33 cellular contexts compared by ENCODE assay signal in genomic region chr6:144416773-144417172, GRCh38.
DNase-seq lines count a peak whose midpoint lies in the region; ATAC-seq and TF ChIP-seq lines count a peak whose summit lies in the region.
"Had no signal": no experiment of that assay in that cellular context is flagged by ENCODE, and none has a peak within 500 bp of the region (broad histone marks: within the 10 kb centered on the region; RNA-seq: fewer than 3 reads in every experiment).

No MANE protein-coding gene starts in this region.

- no peak for TF ChIP-seq POLR2A in IMR-90 (IDR thresholded peaks at IDR 0.05; ENCODE audit: low read depth, low read length)

- no peaks in the 10 kb centered on the region for H3K27me3 Mint-ChIP-seq in memory B cell
- H3K27me3 Mint-ChIP-seq: activated naive CD8-positive, alpha-beta T cell treated with anti-CD3 and anti-CD28 coated beads, Interleukin-2, amount 10 ng/mL, durations not matched to agents 7 days and 5 days; activated T-cell treated with anti-CD3 and anti-CD28 coated beads, Interleukin-2, amount 50 U/mL, for 24 hours; CD8-positive, alpha-beta memory T cell; stimulated activated naive CD8-positive, alpha-beta T cell treated with anti-CD3 and anti-CD28 coated beads, Interleukin-15, amount 100 ng/mL, for 72 hours; T-helper 17 cell had no signal

- H3K4me1 ChIP-seq in ACC112 (ENCODE audit: control insufficient read depth, insufficient read depth, low read length, unreplicated experiment): peaks cover 43% of the 10 kb centered on the region
- H3K4me1 ChIP-seq in IMR-90 (ENCODE audit: control insufficient read depth, insufficient read depth, low read length): peaks cover 9% of the 10 kb centered on the region

- no peak overlapping the region for H2BK20ac ChIP-seq in IMR-90 (ENCODE audit: low read depth, low read length)

- peaks cover 13% of the 10 kb centered on the region for H3K9me1 ChIP-seq in IMR-90 (ENCODE audit: insufficient read depth, low read length)

- H3K79me2 ChIP-seq in ACC112 (ENCODE audit: control insufficient read depth, insufficient read depth, low read length, unreplicated experiment): peaks cover 28% of the 10 kb centered on the region

- H3K14ac ChIP-seq in IMR-90 (replicated peaks; ENCODE audit: low read depth, low read length): no peak overlapping the region

- H3K36me3 ChIP-seq in ACC112 (ENCODE audit: insufficient read depth, low read length) (peaks cover 2% of the 10 kb centered on the region; the same call in 1 of the 2 replicates), IMR-90 (ENCODE audit: control insufficient read depth, insufficient read depth, low read length) (no peaks in the 10 kb centered on the region), brain microvascular endothelial cell (replicated peaks) (no peaks in the 10 kb centered on the region)
- H3K36me3 ChIP-seq: gastrocnemius medialis, pancreas, right atrium auricular region had no signal

- no peak overlapping the region for H2AK5ac ChIP-seq in IMR-90 (ENCODE audit: low read depth, low read length)

- H2BK15ac ChIP-seq in IMR-90 (ENCODE audit: low read depth, low read length): no peak overlapping the region

- no peak overlapping the region for H3K9ac ChIP-seq in IMR-90 (ENCODE audit: low read depth, low read length)

- H3K23ac ChIP-seq in IMR-90 (ENCODE audit: low read depth, low read length): no peak overlapping the region

- peak overlapping the region; percentile 95 for H3K27ac ChIP-seq in ACC112 (ENCODE audit: low read depth, low read length)
- no peak overlapping the region for H3K27ac ChIP-seq in IMR-90 (ENCODE audit: insufficient read depth, low read length)
- peak overlapping the region; percentile 85 for H3K27ac ChIP-seq in brain microvascular endothelial cell
- H3K27ac ChIP-seq: lower lobe of right lung, pancreas, right atrium auricular region, SK-N-MC had no signal

- dilution Hi-C loops in IMR-90 (cut with HindIII; ENCODE audit: low sequenced_read_pairs, unreplicated experiment): no loop called here

- H4K91ac ChIP-seq in IMR-90 (ENCODE audit: insufficient read depth, low read depth, low read length): no peak overlapping the region

- ATAC-seq in IMR-90 (ENCODE audit: low read depth) (no peak), memory B cell (ENCODE audit: low read depth) (no peak), GM18517 (IDR thresholded peaks at IDR 0.05; ENCODE audit: unreplicated experiment) (no peak), HG03520 (IDR thresholded peaks at IDR 0.05; ENCODE audit: unreplicated experiment) (no peak)
- ATAC-seq: gastrocnemius medialis; HepG2; lower lobe of right lung; mucosa of descending colon; pancreas; stimulated activated naive CD8-positive, alpha-beta T cell treated with anti-CD3 and anti-CD28 coated beads, Interleukin-15, amount 100 ng/mL, for 72 hours; T-helper 17 cell had no signal

- no peak overlapping the region for H3K4ac ChIP-seq in IMR-90 (ENCODE audit: low read depth, low read length)

- TF ChIP-seq RAD21 in IMR-90 (IDR thresholded peaks at IDR 0.05; ENCODE audit: low read length): no peak

- H2BK5ac ChIP-seq in IMR-90 (ENCODE audit: low read depth, low read length, poor library complexity, severe bottlenecking): peak overlapping the region; percentile 95

- no peak overlapping the region for H4K8ac ChIP-seq in IMR-90 (ENCODE audit: low read depth in 2 of 2, low read length in 2 of 2)

- no peak overlapping the region for H3K4me2 ChIP-seq in IMR-90 (ENCODE audit: low read depth, low read length)

- POLR2A ChIA-PET in IMR-90 (lab: Charles Lee; ENCODE audit: unreplicated experiment): no interaction called here

- peaks cover 5% of the 10 kb centered on the region; the same call in 1 of the 2 replicates for H4K20me1 ChIP-seq in IMR-90 (ENCODE audit: insufficient read depth, low read length)

- H3K79me1 ChIP-seq in IMR-90 (ENCODE audit: low read depth in 1 of 2, low read length in 2 of 2): peaks cover 9 to 54% of the 10 kb centered on the region in 2 experiments

- peak; percentile 21 for DNase-seq in IMR-90
- DNase-seq in brain microvascular endothelial cell: no peak
- no peak for DNase-seq in memory B cell (ENCODE audit: low spot score in 2 of 2)
- no peak for DNase-seq in DMS53 (lab: John Stamatoyannopoulos, UW)
- no peak for DNase-seq in NCI-H1092 treated with DMSO at 0.1 percent for 48 hours (lab: John Stamatoyannopoulos, UW)
- DNase-seq: activated effector memory CD4-positive, alpha-beta T cell treated with anti-CD3 and anti-CD28 coated beads, Interleukin-2, amount 50 U/mL, for 16 hours; activated naive CD8-positive, alpha-beta T cell treated with anti-CD3 and anti-CD28 coated beads, Interleukin-2, amount 10 ng/mL, durations not matched to agents 7 days and 5 days; activated T-cell treated with anti-CD3 and anti-CD28 coated beads, Interleukin-2, amount 50 U/mL, for 24 hours; caudate nucleus; CD8-positive, alpha-beta memory T cell; cortex of kidney; DMS153; effector memory CD4-positive, alpha-beta T cell; gastrocnemius medialis; H9; Karpas-422; kidney glomerular epithelial cell; lower lobe of right lung; mucosa of descending colon; MV-4-11; NCI-H146; NCI-H345; pancreas; stimulated activated CD4-positive, alpha-beta T cell treated with anti-CD3 and anti-CD28 coated beads, Interleukin-2, amount 100 ng/mL, for 24 hours; stimulated activated CD8-positive, alpha-beta memory T cell treated with anti-CD3 and anti-CD28 coated beads, Interleukin-4, amount 100 ng/mL, for 48 hours; stimulated activated naive CD8-positive, alpha-beta T cell treated with anti-CD3 and anti-CD28 coated beads, Interleukin-15, amount 100 ng/mL, for 72 hours; T-helper 17 cell had no signal

- no peak overlapping the region for H3K56ac ChIP-seq in IMR-90 (ENCODE audit: extremely low read depth, insufficient read depth, low read length)

- H3K9me3 ChIP-seq in IMR-90 (ENCODE audit: control insufficient read depth, insufficient read depth, low read length): no peaks in the 10 kb centered on the region
- H3K9me3 ChIP-seq: gastrocnemius medialis, lower lobe of right lung, mucosa of descending colon, pancreas, right atrium auricular region had no signal

- WGBS in IMR-90 (ENCODE audit: extremely low coverage in 2 of 2, insufficient read length in 1 of 2), 2 experiments: no CpG with 5 or more reads among the region's 1 CpG

- intact Hi-C loops in IMR-90 (cut with micrococcal nuclease): no loop called here

- H3K36me3 Mint-ChIP-seq in memory B cell: peaks cover 4% of the 10 kb centered on the region

- peak overlapping the region; percentile 65 for H3K27ac Mint-ChIP-seq in memory B cell
- H3K27ac Mint-ChIP-seq: activated naive CD8-positive, alpha-beta T cell treated with anti-CD3 and anti-CD28 coated beads, Interleukin-2, amount 10 ng/mL, durations not matched to agents 7 days and 5 days; activated T-cell treated with anti-CD3 and anti-CD28 coated beads, Interleukin-2, amount 50 U/mL, for 24 hours; H9; stimulated activated naive CD8-positive, alpha-beta T cell treated with anti-CD3 and anti-CD28 coated beads, Interleukin-15, amount 100 ng/mL, for 72 hours had no signal

- peaks cover 31% of the 10 kb centered on the region for H3K4me1 Mint-ChIP-seq in memory B cell

- no TSS peak for BruUV-seq in IMR-90 (replicated peaks; lab: Mats Ljungman, UMichigan)

- no peak overlapping the region for H4K5ac ChIP-seq in IMR-90 (ENCODE audit: low read depth, low read length)

- CTCF ChIA-PET in IMR-90 (lab: Yijun Ruan, JAX): no interaction called here

- H3K4me3 Mint-ChIP-seq in memory B cell: no peak overlapping the region
- H3K4me3 Mint-ChIP-seq: activated naive CD8-positive, alpha-beta T cell treated with anti-CD3 and anti-CD28 coated beads, Interleukin-2, amount 10 ng/mL, durations not matched to agents 7 days and 5 days; activated T-cell treated with anti-CD3 and anti-CD28 coated beads, Interleukin-2, amount 50 U/mL, for 24 hours; H9; stimulated activated naive CD8-positive, alpha-beta T cell treated with anti-CD3 and anti-CD28 coated beads, Interleukin-15, amount 100 ng/mL, for 72 hours; T-helper 17 cell had no signal

- H2BK120ac ChIP-seq in IMR-90 (ENCODE audit: low read depth, low read length): no peak overlapping the region; the same call in 1 of the 2 replicates

- H3K27me3 ChIP-seq in ACC112 (ENCODE audit: insufficient read depth, low read length) (no peaks in the 10 kb centered on the region), IMR-90 (ENCODE audit: control insufficient read depth, insufficient read depth, low read length) (no peaks in the 10 kb centered on the region), brain microvascular endothelial cell (replicated peaks) (no peaks in the 10 kb centered on the region)
- H3K27me3 ChIP-seq: gastrocnemius medialis, pancreas, right atrium auricular region had no signal

- no peak overlapping the region for H2AK9ac ChIP-seq in IMR-90 (replicated peaks; ENCODE audit: low read depth, low read length, poor library complexity)

- no peak overlapping the region for H3K18ac ChIP-seq in IMR-90 (ENCODE audit: low read depth, low read length)

- H3K4me3 ChIP-seq in ACC112 (ENCODE audit: low read depth, low read length) (peak overlapping the region; percentile 57; the same call in 1 of the 2 replicates), IMR-90 (ENCODE audit: insufficient read depth, low read depth, low read length) (no peak overlapping the region), brain microvascular endothelial cell (ENCODE audit: low read depth, low read length) (no peak overlapping the region)
- H3K4me3 ChIP-seq: gastrocnemius medialis, lower lobe of right lung, mucosa of descending colon, pancreas, right atrium auricular region, SK-N-MC had no signal

- peaks cover 2% of the 10 kb centered on the region for H3K9me3 Mint-ChIP-seq in memory B cell
- H3K9me3 Mint-ChIP-seq: activated naive CD8-positive, alpha-beta T cell treated with anti-CD3 and anti-CD28 coated beads, Interleukin-2, amount 10 ng/mL, durations not matched to agents 7 days and 5 days; activated T-cell treated with anti-CD3 and anti-CD28 coated beads, Interleukin-2, amount 50 U/mL, for 24 hours; CD8-positive, alpha-beta memory T cell; H9; stimulated activated naive CD8-positive, alpha-beta T cell treated with anti-CD3 and anti-CD28 coated beads, Interleukin-15, amount 100 ng/mL, for 72 hours had no signal

- TF ChIP-seq CTCF in IMR-90 (conservative IDR thresholded peaks at IDR 0.05; ENCODE audit: low read depth, low read length): no peak
- no peak for TF ChIP-seq CTCF in brain microvascular endothelial cell (IDR thresholded peaks at IDR 0.05; ENCODE audit: low read depth, low read length, missing control alignments)

- H2AFZ ChIP-seq in ACC112 (ENCODE audit: low read length, unreplicated experiment) (no peak overlapping the region), IMR-90 (replicated peaks; ENCODE audit: low read length, poor library complexity) (no peak overlapping the region)

- in situ Hi-C loops in IMR-90 (cut with MboI; ENCODE audit: low sequenced_read_pairs) (no loop called here), brain microvascular endothelial cell (cut with HindIII; ENCODE audit: low pct_ligation_motif_present, low sequenced_read_pairs) (no loop called here)
